ENCODE assay signal across 15 cellular contexts in the genomic region with DNA sequence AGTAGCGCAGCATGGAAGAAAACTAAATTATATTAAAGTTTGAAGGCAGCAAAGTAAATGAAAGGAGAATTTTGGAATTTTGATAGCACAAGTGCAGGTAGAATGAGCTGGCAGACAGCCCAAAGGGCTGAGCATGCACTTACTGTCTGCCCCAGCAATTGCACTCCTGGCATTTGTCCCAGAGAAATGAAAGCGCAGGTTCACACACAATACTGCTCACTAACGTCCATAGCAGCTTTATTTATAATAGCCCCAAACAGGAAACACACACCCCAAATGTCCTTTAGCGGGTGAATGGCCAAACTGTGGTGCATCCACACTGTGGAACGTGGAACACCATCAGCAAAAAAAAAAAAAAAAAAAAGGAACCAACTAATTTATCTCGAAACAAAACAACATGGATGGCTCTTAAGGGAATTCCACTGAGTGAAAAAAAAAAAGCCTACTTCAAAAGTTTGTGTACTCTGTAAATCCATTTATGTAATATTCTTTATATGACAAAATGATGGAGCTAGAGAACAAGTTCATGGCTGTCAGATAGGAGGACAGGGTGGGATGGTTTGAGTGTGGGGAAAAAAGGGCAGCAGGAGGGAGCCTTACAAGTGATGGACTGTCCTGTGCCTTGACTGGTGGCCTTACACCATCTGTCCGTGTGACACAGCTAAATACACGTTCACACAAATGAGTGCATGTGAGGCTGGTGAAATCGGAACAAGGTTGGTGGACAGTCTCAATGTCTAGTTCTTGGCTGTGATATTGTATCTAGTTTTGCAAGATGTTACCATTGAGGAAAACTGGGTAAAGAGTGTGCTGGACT. TPM values are rescaled to one million over a fixed set of nuclear protein-coding genes. Genes with fewer than 3 reads are reported as not detected.
DNase-seq lines count a peak whose midpoint lies in the region; ATAC-seq and TF ChIP-seq lines count a peak whose summit lies in the region.
"Had no signal": no experiment of that assay in that cellular context is flagged by ENCODE, and none has a peak within 500 bp of the region (broad histone marks: within the 10 kb centered on the region; RNA-seq: fewer than 3 reads in every experiment).

No MANE protein-coding gene starts in this region.

- H3K4me3 ChIP-seq in coronary artery: no peak overlapping the region
- H3K4me3 ChIP-seq in effector memory CD4-positive, alpha-beta T cell (ENCODE audit: insufficient read depth, low read depth, low read length, poor library complexity, severe bottlenecking): no peak overlapping the region
- H3K4me3 ChIP-seq: breast epithelium, prostate gland had no signal

- peak overlapping the region; percentile 13 for H3K27ac Mint-ChIP-seq in activated CD4-positive, alpha-beta T cell treated with anti-CD3 and anti-CD28 coated beads, Interleukin-2, amount 10 ng/mL, durations not matched to agents 7 days and 5 days
- no peak overlapping the region for H3K27ac Mint-ChIP-seq in activated CD4-positive, alpha-beta T cell treated with anti-CD3 and anti-CD28 coated beads for 36 hours
- H3K27ac Mint-ChIP-seq in dendritic cell treated with granulocyte-macrophage colony-stimulating factor and Interleukin-4, amounts not matched to agents 40 ng/mL and 50 ng/mL, for 4 days: peak overlapping the region; percentile 76
- H3K27ac Mint-ChIP-seq: T-helper 17 cell had no signal

- CTCF ChIA-PET in activated CD4-positive, alpha-beta T cell treated with anti-CD3 and anti-CD28 coated beads, Interleukin-2, amount 10 ng/mL, durations not matched to agents 7 days and 5 days (lab: Charles Lee): interaction anchor here (0.6 to 0.9 kb wide), 3 partner anchors 8 to 68 kb away, joined by 3 to 4 read pairs (median 4); no protein-coding TSS in a partner anchor
- CTCF ChIA-PET in activated CD4-positive, alpha-beta T cell treated with anti-CD3 and anti-CD28 coated beads for 36 hours (lab: Charles Lee): interaction anchor here (0.7 to 2.2 kb wide), 4 partner anchors 9 to 310 kb away, joined by 3 to 10 read pairs (median 4); no protein-coding TSS in a partner anchor

- no peak overlapping the region for H3K4me3 Mint-ChIP-seq in activated CD4-positive, alpha-beta T cell treated with anti-CD3 and anti-CD28 coated beads, Interleukin-2, amount 10 ng/mL, durations not matched to agents 7 days and 5 days
- no peak overlapping the region for H3K4me3 Mint-ChIP-seq in activated CD4-positive, alpha-beta T cell treated with anti-CD3 and anti-CD28 coated beads for 36 hours
- H3K4me3 Mint-ChIP-seq in dendritic cell treated with granulocyte-macrophage colony-stimulating factor and Interleukin-4, amounts not matched to agents 40 ng/mL and 50 ng/mL, for 4 days: no peak overlapping the region
- H3K4me3 Mint-ChIP-seq: T-helper 17 cell had no signal

- peaks cover 26% of the 10 kb centered on the region for H3K36me3 ChIP-seq in effector memory CD4-positive, alpha-beta T cell (ENCODE audit: control insufficient read depth, insufficient read depth, low read length)
- H3K36me3 ChIP-seq: prostate gland had no signal

- no peaks in the 10 kb centered on the region for H3K9me3 Mint-ChIP-seq in activated CD4-positive, alpha-beta T cell treated with anti-CD3 and anti-CD28 coated beads, Interleukin-2, amount 10 ng/mL, durations not matched to agents 7 days and 5 days
- H3K9me3 Mint-ChIP-seq in activated CD4-positive, alpha-beta T cell treated with anti-CD3 and anti-CD28 coated beads for 36 hours (ENCODE audit: low read depth): no peaks in the 10 kb centered on the region
- H3K9me3 Mint-ChIP-seq in dendritic cell treated with granulocyte-macrophage colony-stimulating factor and Interleukin-4, amounts not matched to agents 40 ng/mL and 50 ng/mL, for 4 days: no peaks in the 10 kb centered on the region

- no peaks in the 10 kb centered on the region for H3K27me3 ChIP-seq in effector memory CD4-positive, alpha-beta T cell (replicated peaks; ENCODE audit: control insufficient read depth, insufficient read depth, low read length, poor library complexity, severe bottlenecking)
- H3K27me3 ChIP-seq: breast epithelium had no signal

- DNase-seq in activated CD4-positive, alpha-beta T cell treated with anti-CD3 and anti-CD28 coated beads, Interleukin-2, amount 10 ng/mL, durations not matched to agents 7 days and 5 days: no peak
- DNase-seq in activated CD4-positive, alpha-beta T cell treated with anti-CD3 and anti-CD28 coated beads for 36 hours: no peak
- peak; percentile 52 for DNase-seq in NCI-H2107 (lab: John Stamatoyannopoulos, UW)
- DNase-seq in renal cortical epithelial cell (ENCODE audit: low read depth): peak; percentile 26
- DNase-seq in islet precursor cell: no peak
- DNase-seq in coronary artery (ENCODE audit: low spot score): no peak
- no peak for DNase-seq in effector memory CD4-positive, alpha-beta T cell
- DNase-seq: activated CD4-positive, alpha-beta T cell treated with anti-CD3 and anti-CD28 coated beads, Interleukin-2, amount 50 U/mL, for 48 hours; activated gamma-delta T cell treated with Interleukin-2 at 50 U/mL for 16 hours; DND-41; stimulated activated naive CD4-positive, alpha-beta T cell treated with Interleukin-2 at 50 U/mL for 16 hours; T-helper 17 cell had no signal

- no peak overlapping the region for H3K27ac ChIP-seq in coronary artery
- H3K27ac ChIP-seq in effector memory CD4-positive, alpha-beta T cell (ENCODE audit: insufficient read depth, low read length, poor library complexity, severe bottlenecking): no peak overlapping the region
- H3K27ac ChIP-seq: breast epithelium, prostate gland had no signal

- POLR2A ChIA-PET in activated CD4-positive, alpha-beta T cell treated with anti-CD3 and anti-CD28 coated beads, Interleukin-2, amount 10 ng/mL, durations not matched to agents 7 days and 5 days (lab: Charles Lee): no interaction called here
- POLR2A ChIA-PET in activated CD4-positive, alpha-beta T cell treated with anti-CD3 and anti-CD28 coated beads for 36 hours (lab: Charles Lee): no interaction called here

- intact Hi-C loops in activated CD4-positive, alpha-beta T cell treated with anti-CD3 and anti-CD28 coated beads for 36 hours (cut with DNase I, micrococcal nuclease): no loop called here
- intact Hi-C loops in dendritic cell treated with granulocyte-macrophage colony-stimulating factor and Interleukin-4, amounts not matched to agents 40 ng/mL and 50 ng/mL, for 4 days (cut with micrococcal nuclease): no loop called here

- ATAC-seq in activated CD4-positive, alpha-beta T cell treated with anti-CD3 and anti-CD28 coated beads for 36 hours: no peak
- ATAC-seq: T-helper 17 cell had no signal

- H3K9me3 ChIP-seq in effector memory CD4-positive, alpha-beta T cell (ENCODE audit: control insufficient read depth, low read length): no peaks in the 10 kb centered on the region
- H3K9me3 ChIP-seq: breast epithelium, prostate gland had no signal

- H3K4me1 Mint-ChIP-seq in activated CD4-positive, alpha-beta T cell treated with anti-CD3 and anti-CD28 coated beads, Interleukin-2, amount 10 ng/mL, durations not matched to agents 7 days and 5 days: peaks cover 12% of the 10 kb centered on the region
- H3K4me1 Mint-ChIP-seq in activated CD4-positive, alpha-beta T cell treated with anti-CD3 and anti-CD28 coated beads for 36 hours: peaks cover 13% of the 10 kb centered on the region
- peaks cover 19% of the 10 kb centered on the region for H3K4me1 Mint-ChIP-seq in dendritic cell treated with granulocyte-macrophage colony-stimulating factor and Interleukin-4, amounts not matched to agents 40 ng/mL and 50 ng/mL, for 4 days (ENCODE audit: low read depth)

- H3K27me3 Mint-ChIP-seq in activated CD4-positive, alpha-beta T cell treated with anti-CD3 and anti-CD28 coated beads, Interleukin-2, amount 10 ng/mL, durations not matched to agents 7 days and 5 days: no peaks in the 10 kb centered on the region
- no peaks in the 10 kb centered on the region for H3K27me3 Mint-ChIP-seq in activated CD4-positive, alpha-beta T cell treated with anti-CD3 and anti-CD28 coated beads for 36 hours
- H3K27me3 Mint-ChIP-seq in dendritic cell treated with granulocyte-macrophage colony-stimulating factor and Interleukin-4, amounts not matched to agents 40 ng/mL and 50 ng/mL, for 4 days: no peaks in the 10 kb centered on the region
- H3K27me3 Mint-ChIP-seq: T-helper 17 cell had no signal

- no peak for TF ChIP-seq CTCF in coronary artery (IDR thresholded peaks at IDR 0.05)

- H3K4me1 ChIP-seq in effector memory CD4-positive, alpha-beta T cell (ENCODE audit: control insufficient read depth, insufficient read depth, low read length, poor library complexity, severe bottlenecking): no peaks in the 10 kb centered on the region
- H3K4me1 ChIP-seq: breast epithelium, prostate gland had no signal

- H3K36me3 Mint-ChIP-seq in activated CD4-positive, alpha-beta T cell treated with anti-CD3 and anti-CD28 coated beads, Interleukin-2, amount 10 ng/mL, durations not matched to agents 7 days and 5 days (ENCODE audit: low read depth): peaks cover 10% of the 10 kb centered on the region
- peaks cover 11% of the 10 kb centered on the region for H3K36me3 Mint-ChIP-seq in activated CD4-positive, alpha-beta T cell treated with anti-CD3 and anti-CD28 coated beads for 36 hours (ENCODE audit: low read depth)
- H3K36me3 Mint-ChIP-seq in dendritic cell treated with granulocyte-macrophage colony-stimulating factor and Interleukin-4, amounts not matched to agents 40 ng/mL and 50 ng/mL, for 4 days (ENCODE audit: low read depth): no peaks in the 10 kb centered on the region

RNA-seq across cellular contexts. Expression of gene TM2D3, which starts 6.0 kb away (rescaled TPM):
- 10 to 100 TPM; 43.5 to 54.8 TPM for total RNA-seq in activated CD4-positive, alpha-beta T cell treated with anti-CD3 and anti-CD28 coated beads, Interleukin-2, amount 10 ng/mL, durations not matched to agents 7 days and 5 days
- 10 to 100 TPM; 34.3 to 35.9 TPM for total RNA-seq in activated CD4-positive, alpha-beta T cell treated with anti-CD3 and anti-CD28 coated beads for 36 hours
- total RNA-seq in renal cortical epithelial cell: 46.2 and 57.1 TPM in 2 replicates

Comparison
In these comparisons a context has a peak if more than half of its experiments do, and no peak if none do; other contexts are left out.
1. DNase-seq: peak in NCI-H2107 (single experiment) and renal cortical epithelial cell (single experiment); none in activated CD4-positive, alpha-beta T cell treated with anti-CD3 and anti-CD28 coated beads, Interleukin-2, amount 10 ng/mL, durations not matched to agents 7 days and 5 days (single experiment), activated CD4-positive, alpha-beta T cell treated with anti-CD3 and anti-CD28 coated beads for 36 hours (single experiment), islet precursor cell (single experiment), coronary artery (single experiment) and effector memory CD4-positive, alpha-beta T cell (0 of 3).